In the genomic region with DNA sequence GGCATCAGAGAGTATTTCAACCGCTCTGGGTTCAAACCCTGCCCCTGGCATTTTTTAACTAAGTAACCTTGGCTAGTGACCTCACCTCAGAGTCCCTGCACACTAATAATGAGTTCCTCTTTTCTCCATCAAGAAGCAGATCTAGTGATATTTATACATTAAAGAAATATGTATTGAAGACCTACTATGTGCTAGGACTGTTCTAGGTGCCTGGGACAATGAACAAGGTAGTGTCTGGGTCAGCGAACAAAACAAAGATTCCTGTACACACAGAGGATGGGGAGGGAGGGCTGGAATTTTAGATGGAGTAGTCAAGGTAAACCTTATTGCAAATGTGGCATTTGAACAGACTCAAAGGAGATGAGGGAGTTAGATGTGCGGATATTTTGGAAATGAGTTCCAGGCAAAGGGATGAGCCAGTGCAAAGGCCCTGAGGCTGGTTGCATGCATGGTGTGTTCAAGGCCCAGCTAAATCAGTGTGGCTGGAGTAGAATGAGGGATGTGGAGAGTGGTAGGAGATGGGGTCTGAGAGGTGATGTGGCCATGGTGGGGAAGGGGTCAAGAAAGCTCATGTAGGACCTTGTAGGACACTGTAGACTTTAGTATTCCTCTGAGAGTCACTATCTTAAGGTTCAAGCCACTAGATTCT, we compare ENCODE assay signal across 14 cellular contexts. TPM values are rescaled to one million over a fixed set of nuclear protein-coding genes. Genes with fewer than 3 reads are reported as not detected.
A peak's percentile ranks its signal among the peaks of the same experiment; 100 is the strongest.
DNase-seq lines count a peak whose midpoint lies in the region; ATAC-seq and TF ChIP-seq lines count a peak whose summit lies in the region.
"Had no signal": no experiment of that assay in that cellular context is flagged by ENCODE, and none has a peak within 500 bp of the region (broad histone marks: within the 10 kb centered on the region; RNA-seq: fewer than 3 reads in every experiment).

No MANE protein-coding gene starts in this region.

- WGBS in H9 (ENCODE audit: extremely low coverage, insufficient read length, low lambda C conversion rate) = no CpG with 5 or more reads among the region's 3 CpGs
- 97% methylated on average over 3 of the region's 3 CpGs for WGBS in mesenchymal stem cell
- 96% methylated on average over 3 of the region's 3 CpGs for WGBS in suprapubic skin

- H3K4me1 Mint-ChIP-seq in H9 = peaks cover 79% of the 10 kb centered on the region in 2 experiments
- H3K4me1 Mint-ChIP-seq in WTC11 = peaks cover 79% of the 10 kb centered on the region
- H3K4me1 Mint-ChIP-seq in MCF 10A (ENCODE audit: insufficient read depth, unreplicated experiment) = no peaks in the 10 kb centered on the region
- H3K4me1 Mint-ChIP-seq in activated CD4-positive, alpha-beta memory T cell treated with anti-CD3 and anti-CD28 coated beads, Interleukin-2, amount 10 ng/mL, durations not matched to agents 7 days and 5 days = no peaks in the 10 kb centered on the region
- H3K4me1 Mint-ChIP-seq in activated CD8-positive, alpha-beta T cell treated with anti-CD3 and anti-CD28 coated beads, Interleukin-2, amount 10 ng/mL, durations not matched to agents 7 days and 5 days (ENCODE audit: low read depth) = no peaks in the 10 kb centered on the region

- no peak overlapping the region for H3K4me3 Mint-ChIP-seq in H9
- no peak overlapping the region for H3K4me3 Mint-ChIP-seq in WTC11
- H3K4me3 Mint-ChIP-seq in MCF 10A (ENCODE audit: unreplicated experiment) = no peak overlapping the region
- no peak overlapping the region for H3K4me3 Mint-ChIP-seq in activated CD4-positive, alpha-beta memory T cell treated with anti-CD3 and anti-CD28 coated beads, Interleukin-2, amount 10 ng/mL, durations not matched to agents 7 days and 5 days
- H3K4me3 Mint-ChIP-seq in activated CD8-positive, alpha-beta T cell treated with anti-CD3 and anti-CD28 coated beads, Interleukin-2, amount 10 ng/mL, durations not matched to agents 7 days and 5 days = no peak overlapping the region
- H3K4me3 Mint-ChIP-seq: CD14-positive monocyte had no signal

- no peak overlapping the region for H4K91ac ChIP-seq in H9 (ENCODE audit: insufficient read length, low read depth, low read length)
- H4K91ac ChIP-seq in mesenchymal stem cell (ENCODE audit: low read length) = no peak overlapping the region

- no peak for ATAC-seq in WTC11
- no peak for ATAC-seq in activated CD8-positive, alpha-beta T cell treated with anti-CD3 and anti-CD28 coated beads, Interleukin-2, amount 10 ng/mL, durations not matched to agents 7 days and 5 days

- H3K4me1 ChIP-seq in H9 (ENCODE audit: insufficient read depth, low read length) (peaks cover 25% of the 10 kb centered on the region), mesenchymal stem cell (ENCODE audit: control insufficient read depth, insufficient read depth, low read depth, low read length) (peaks cover 4% of the 10 kb centered on the region), suprapubic skin (peaks cover 37% of the 10 kb centered on the region)

- H2BK120ac ChIP-seq in H9 (ENCODE audit: low read depth, low read length, poor library complexity, severe bottlenecking) (no peak overlapping the region), mesenchymal stem cell (ENCODE audit: low read depth, low read length) (no peak overlapping the region)

- BruUV-seq in MCF 10A (replicated peaks; lab: Mats Ljungman, UMichigan) = no TSS peak

- H3K79me1 ChIP-seq in H9 (ENCODE audit: insufficient read depth, low read depth, low read length, poor library complexity, severe bottlenecking) (no peaks in the 10 kb centered on the region), mesenchymal stem cell (replicated peaks; ENCODE audit: low read length, poor library complexity, severe bottlenecking) (no peaks in the 10 kb centered on the region)

- no peak overlapping the region for H2BK20ac ChIP-seq in H9 (ENCODE audit: low read depth, low read length, poor library complexity, severe bottlenecking)

- peak overlapping the region; percentile 13 to 83 (median 66); a peak in 4 of 7 replicates for H3K27ac Mint-ChIP-seq in H9
- H3K27ac Mint-ChIP-seq in WTC11 = no peak overlapping the region
- no peak overlapping the region for H3K27ac Mint-ChIP-seq in MCF 10A (ENCODE audit: low read depth, unreplicated experiment)
- H3K27ac Mint-ChIP-seq in activated CD4-positive, alpha-beta memory T cell treated with anti-CD3 and anti-CD28 coated beads, Interleukin-2, amount 10 ng/mL, durations not matched to agents 7 days and 5 days = no peak overlapping the region
- no peak overlapping the region for H3K27ac Mint-ChIP-seq in activated CD8-positive, alpha-beta T cell treated with anti-CD3 and anti-CD28 coated beads, Interleukin-2, amount 10 ng/mL, durations not matched to agents 7 days and 5 days
- H3K27ac Mint-ChIP-seq: CD14-positive monocyte had no signal

- H3K14ac ChIP-seq in H9 (ENCODE audit: insufficient read depth, low read length) (no peak overlapping the region), mesenchymal stem cell (ENCODE audit: low read length in 2 of 2) (no peak overlapping the region)

- intact Hi-C loops in MCF 10A (cut with micrococcal nuclease) = no loop called here

- DNase-seq in H9 (no peak), WTC11 (ENCODE audit: low spot score) (no peak), mesenchymal stem cell (no peak), suprapubic skin (ENCODE audit: low spot score in 2 of 2) (no peak), MCF 10A (ENCODE audit: unreplicated experiment) (no peak)
- no peak for DNase-seq in activated CD4-positive, alpha-beta memory T cell treated with anti-CD3 and anti-CD28 coated beads, Interleukin-2, amount 10 ng/mL, durations not matched to agents 7 days and 5 days
- DNase-seq in activated CD8-positive, alpha-beta T cell treated with anti-CD3 and anti-CD28 coated beads, Interleukin-2, amount 10 ng/mL, durations not matched to agents 7 days and 5 days = no peak
- DNase-seq: Calu3, DMS79, GOT3, HCEC 1CT, IMR-90, KG1 had no signal

- H3K36me3 ChIP-seq in mesenchymal stem cell (ENCODE audit: control insufficient read depth in 1 of 2, insufficient read depth in 2 of 2, low read depth in 1 of 2, low read length in 2 of 2) (no peaks in the 10 kb centered on the region), suprapubic skin (no peaks in the 10 kb centered on the region)

- H3K27ac ChIP-seq in H9 (ENCODE audit: insufficient read length, low read depth, low read length) = no peak overlapping the region
- H3K27ac ChIP-seq in mesenchymal stem cell (ENCODE audit: low read length, poor library complexity, severe bottlenecking) = no peak overlapping the region
- H3K27ac ChIP-seq in suprapubic skin = peak overlapping the region; percentile 69

- TF ChIP-seq EP300 in suprapubic skin (IDR thresholded peaks at IDR 0.05) = no peak

- H3K79me2 ChIP-seq in H9 (ENCODE audit: insufficient read depth, low read length) = peaks cover 6% of the 10 kb centered on the region; the same call in 1 of the 2 replicates

- H3K56ac ChIP-seq in H9 (ENCODE audit: insufficient read length, low read depth, low read length) = no peak overlapping the region

- H3K23me2 ChIP-seq in H9 (ENCODE audit: insufficient read length, low read depth, low read length, poor library complexity, severe bottlenecking) = peaks cover 6% of the 10 kb centered on the region

- H2BK12ac ChIP-seq in H9 (ENCODE audit: insufficient read length, low read depth, low read length) = no peak overlapping the region
- peak overlapping the region in 1 of 2 experiments; percentile 29 for H2BK12ac ChIP-seq in mesenchymal stem cell (ENCODE audit: low read length in 2 of 2)

- H4K5ac ChIP-seq in H9 (ENCODE audit: insufficient read length, low read depth, low read length) = no peak overlapping the region

- H3K9me3 Mint-ChIP-seq in H9 (no peaks in the 10 kb centered on the region; a peak in 1 of 5 replicates), WTC11 (no peaks in the 10 kb centered on the region; the same call in 1 of the 2 replicates), MCF 10A (ENCODE audit: unreplicated experiment) (no peaks in the 10 kb centered on the region)
- no peaks in the 10 kb centered on the region for H3K9me3 Mint-ChIP-seq in activated CD4-positive, alpha-beta memory T cell treated with anti-CD3 and anti-CD28 coated beads, Interleukin-2, amount 10 ng/mL, durations not matched to agents 7 days and 5 days
- H3K9me3 Mint-ChIP-seq in activated CD8-positive, alpha-beta T cell treated with anti-CD3 and anti-CD28 coated beads, Interleukin-2, amount 10 ng/mL, durations not matched to agents 7 days and 5 days (ENCODE audit: insufficient read depth) = no peaks in the 10 kb centered on the region

- CTCF ChIA-PET in WTC11 (lab: Charles Lee) = no interaction called here
- CTCF ChIA-PET in MCF 10A (lab: Yijun Ruan, JAX) = interaction anchor here (0.6 kb wide), 1 partner anchor 26 kb away, joined by 4 read pairs; no protein-coding TSS in a partner anchor
- CTCF ChIA-PET in activated CD4-positive, alpha-beta memory T cell treated with anti-CD3 and anti-CD28 coated beads, Interleukin-2, amount 10 ng/mL, durations not matched to agents 7 days and 5 days (lab: Charles Lee) = no interaction called here
- CTCF ChIA-PET in activated CD8-positive, alpha-beta T cell treated with anti-CD3 and anti-CD28 coated beads, Interleukin-2, amount 10 ng/mL, durations not matched to agents 7 days and 5 days (lab: Charles Lee) = no interaction called here

- H2AK5ac ChIP-seq in H9 (ENCODE audit: insufficient read length, low read length) (no peak overlapping the region), mesenchymal stem cell (ENCODE audit: low read length, severe bottlenecking) (no peak overlapping the region)

- H3K27me3 Mint-ChIP-seq in H9 (ENCODE audit: low read depth) = no peaks in the 10 kb centered on the region
- H3K27me3 Mint-ChIP-seq in WTC11 (ENCODE audit: low read depth) = no peaks in the 10 kb centered on the region
- no peaks in the 10 kb centered on the region for H3K27me3 Mint-ChIP-seq in MCF 10A (ENCODE audit: insufficient read depth, unreplicated experiment)
- peaks cover 2% of the 10 kb centered on the region for H3K27me3 Mint-ChIP-seq in activated CD4-positive, alpha-beta memory T cell treated with anti-CD3 and anti-CD28 coated beads, Interleukin-2, amount 10 ng/mL, durations not matched to agents 7 days and 5 days
- peaks cover 3% of the 10 kb centered on the region for H3K27me3 Mint-ChIP-seq in activated CD8-positive, alpha-beta T cell treated with anti-CD3 and anti-CD28 coated beads, Interleukin-2, amount 10 ng/mL, durations not matched to agents 7 days and 5 days (ENCODE audit: low read depth)

- H3K4me3 ChIP-seq in mesenchymal stem cell (ENCODE audit: insufficient read depth in 1 of 2, low read depth in 1 of 2, low read length in 2 of 2) (no peak overlapping the region), suprapubic skin (no peak overlapping the region)

- H3K23ac ChIP-seq in H9 (ENCODE audit: insufficient read length, low read depth, low read length) (no peak overlapping the region), mesenchymal stem cell (ENCODE audit: low read length in 2 of 2) (no peak overlapping the region)

- H3T11ph ChIP-seq in H9 (ENCODE audit: low read length) = no peak overlapping the region

- H3K36me3 Mint-ChIP-seq in H9 (ENCODE audit: insufficient read depth in 1 of 3, low read depth in 3 of 3) (peaks cover 2 to 35% (median 24%) of the 10 kb centered on the region in 3 experiments; a peak in 6 of 7 replicates), WTC11 (0 out of 2 replicates have a peak, but pooled peaks cover 5% of the 10 kb centered on the region), MCF 10A (ENCODE audit: insufficient read depth, unreplicated experiment) (peaks cover 6% of the 10 kb centered on the region)
- H3K36me3 Mint-ChIP-seq in activated CD4-positive, alpha-beta memory T cell treated with anti-CD3 and anti-CD28 coated beads, Interleukin-2, amount 10 ng/mL, durations not matched to agents 7 days and 5 days (ENCODE audit: low read depth) = no peaks in the 10 kb centered on the region
- no peaks in the 10 kb centered on the region for H3K36me3 Mint-ChIP-seq in activated CD8-positive, alpha-beta T cell treated with anti-CD3 and anti-CD28 coated beads, Interleukin-2, amount 10 ng/mL, durations not matched to agents 7 days and 5 days (ENCODE audit: low read depth)
- H3K36me3 Mint-ChIP-seq: CD14-positive monocyte had no signal

- H2BK15ac ChIP-seq in H9 (ENCODE audit: low read depth, low read length) (no peak overlapping the region), mesenchymal stem cell (ENCODE audit: low read depth, poor library complexity, severe bottlenecking) (no peak overlapping the region)

- H4K20me1 ChIP-seq in H9 (ENCODE audit: control insufficient read depth, insufficient read depth, insufficient read length) = no peaks in the 10 kb centered on the region

- TF ChIP-seq CTCF in H9 (conservative IDR thresholded peaks at IDR 0.05) (no peak), WTC11 (IDR thresholded peaks at IDR 0.05) (no peak), suprapubic skin (IDR thresholded peaks at IDR 0.05) (no peak), MCF 10A (IDR thresholded peaks at IDR 0.05; ENCODE audit: unreplicated experiment) (no peak)

- no peak overlapping the region for H2AFZ ChIP-seq in H9 (ENCODE audit: low read length)
- no peak overlapping the region for H2AFZ ChIP-seq in mesenchymal stem cell (ENCODE audit: low read depth, low read length)

- H3K9me3 ChIP-seq in H9 (ENCODE audit: control insufficient read depth, low read depth, low read length) (no peaks in the 10 kb centered on the region), mesenchymal stem cell (ENCODE audit: control insufficient read depth, low read length) (no peaks in the 10 kb centered on the region), suprapubic skin (no peaks in the 10 kb centered on the region)

- H3K27me3 ChIP-seq in H9 (ENCODE audit: insufficient read depth, low read length) (no peaks in the 10 kb centered on the region), mesenchymal stem cell (ENCODE audit: control insufficient read depth in 1 of 2, insufficient read depth in 1 of 2, low read length in 2 of 2) (peaks cover 0 to 63% of the 10 kb centered on the region in 2 experiments), suprapubic skin (no peaks in the 10 kb centered on the region)

- H3K18ac ChIP-seq in H9 (ENCODE audit: insufficient read length, low read depth, low read length) (no peak overlapping the region), mesenchymal stem cell (ENCODE audit: low read depth in 1 of 2, low read length in 2 of 2) (no peak overlapping the region)

- POLR2A ChIA-PET in WTC11 (lab: Charles Lee) = no interaction called here
- POLR2A ChIA-PET in MCF 10A (lab: Yijun Ruan, JAX) = no interaction called here
- POLR2A ChIA-PET in activated CD4-positive, alpha-beta memory T cell treated with anti-CD3 and anti-CD28 coated beads, Interleukin-2, amount 10 ng/mL, durations not matched to agents 7 days and 5 days (lab: Charles Lee) = no interaction called here
- POLR2A ChIA-PET in activated CD8-positive, alpha-beta T cell treated with anti-CD3 and anti-CD28 coated beads, Interleukin-2, amount 10 ng/mL, durations not matched to agents 7 days and 5 days (lab: Charles Lee) = no interaction called here

- H2BK5ac ChIP-seq in H9 (ENCODE audit: insufficient read length, low read length) (no peak overlapping the region), mesenchymal stem cell (ENCODE audit: low read depth, low read length, poor library complexity, severe bottlenecking) (no peak overlapping the region)

- H4K8ac ChIP-seq in H9 (replicated peaks; ENCODE audit: insufficient read length, low read depth, low read length) = no peak overlapping the region
- H4K8ac ChIP-seq in mesenchymal stem cell (ENCODE audit: low read length) = peak overlapping the region; percentile 12

- no peak overlapping the region for H3K4ac ChIP-seq in H9 (ENCODE audit: low read depth, low read length)
- H3K4ac ChIP-seq in mesenchymal stem cell (ENCODE audit: low read depth in 1 of 2, low read length in 2 of 2) = no peak overlapping the region

- no peak overlapping the region for H3K4me2 ChIP-seq in H9 (ENCODE audit: insufficient read depth, insufficient read length, low read length)
- H3K4me2 ChIP-seq in mesenchymal stem cell (ENCODE audit: low read length, poor library complexity, severe bottlenecking) = no peak overlapping the region

- no peak overlapping the region for H3K9ac ChIP-seq in H9 (ENCODE audit: extremely low read depth, insufficient read length, low read length)
- H3K9ac ChIP-seq in mesenchymal stem cell (ENCODE audit: low read length) = no peak overlapping the region

- no peak for TF ChIP-seq POLR2A in suprapubic skin (IDR thresholded peaks at IDR 0.05)

RNA-seq across cellular contexts. Expression of gene FZD7, which starts 57.6 kb away (rescaled TPM):
- 302 and 309 TPM in 2 replicates for total RNA-seq in H9 (2021)
- total RNA-seq in WTC11 (2021) = 136 to 153 TPM (median 137 TPM) in 3 replicates
- 25.4 TPM for polyA plus RNA-seq in mesenchymal stem cell (2013, experiment 1 of 2)
- 27.1 TPM for polyA plus RNA-seq in mesenchymal stem cell (2013, experiment 2 of 2)
- 10 to 100 TPM; 13.5 to 31.3 (median 23.6) TPM for total RNA-seq in suprapubic skin
- total RNA-seq in MCF 10A (2022) = 1.1 and 1.8 TPM in 2 replicates
- under 1 TPM; 0.60 to 0.63 TPM for total RNA-seq in activated CD4-positive, alpha-beta memory T cell treated with anti-CD3 and anti-CD28 coated beads, Interleukin-2, amount 10 ng/mL, durations not matched to agents 7 days and 5 days
- total RNA-seq in activated CD8-positive, alpha-beta T cell treated with anti-CD3 and anti-CD28 coated beads, Interleukin-2, amount 10 ng/mL, durations not matched to agents 7 days and 5 days = under 1 TPM in 1 of 2 experiments, not detected in 1; 0.08 TPM

Comparison
In these comparisons a context has a peak if more than half of its experiments do, and no peak if none do; other contexts are left out.
1. H3K27ac Mint-ChIP-seq: peak in H9 (3 of 3); none in WTC11 (single experiment), MCF 10A (single experiment), activated CD4-positive, alpha-beta memory T cell treated with anti-CD3 and anti-CD28 coated beads, Interleukin-2, amount 10 ng/mL, durations not matched to agents 7 days and 5 days (single experiment) and activated CD8-positive, alpha-beta T cell treated with anti-CD3 and anti-CD28 coated beads, Interleukin-2, amount 10 ng/mL, durations not matched to agents 7 days and 5 days (single experiment).